ENCODE assay signal across 9 cellular contexts in the genomic region with DNA sequence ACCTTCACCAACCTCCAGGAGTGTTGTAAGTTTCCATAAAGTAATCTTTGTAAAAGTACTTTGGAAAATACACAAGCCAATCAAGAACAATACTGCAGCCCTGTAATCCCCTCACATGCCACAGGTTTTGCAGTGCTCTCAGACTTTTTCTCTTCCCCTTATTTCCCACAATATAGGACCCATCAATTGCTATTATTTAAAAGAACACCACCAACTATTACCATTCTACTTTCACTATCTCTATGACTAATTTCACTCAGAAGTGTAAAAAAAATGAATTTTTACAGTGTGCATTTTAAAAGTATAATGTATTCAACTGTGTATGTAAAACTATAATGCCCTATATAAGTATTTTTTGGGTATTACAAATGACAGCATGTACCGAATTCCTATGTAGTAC. TPM values are rescaled to one million over a fixed set of nuclear protein-coding genes. Genes with fewer than 3 reads are reported as not detected.
A peak's percentile ranks its signal among the peaks of the same experiment; 100 is the strongest.
DNase-seq lines count a peak whose midpoint lies in the region; ATAC-seq, FAIRE-seq and TF ChIP-seq lines count a peak whose summit lies in the region.
"Had no signal": no experiment of that assay in that cellular context is flagged by ENCODE, and none has a peak within 500 bp of the region (broad histone marks: within the 10 kb centered on the region; RNA-seq: fewer than 3 reads in every experiment).

No MANE protein-coding gene starts in this region.

- DNase-seq in activated naive CD4-positive, alpha-beta T cell treated with anti-CD3 and anti-CD28 coated beads, Interleukin-2, amount 50 U/mL, for 72 hours (ENCODE audit: low spot score in 2 of 2) = no peak
- no peak for DNase-seq in SK-N-SH
- no peak for DNase-seq in NCI-H2196 treated with DMSO at 0.1 percent for 48 hours (lab: John Stamatoyannopoulos, UW; ENCODE audit: unreplicated experiment)
- no peak for DNase-seq in GM12892 (ENCODE audit: insufficient read length)
- DNase-seq: activated gamma-delta T cell had no signal

- no peaks in the 10 kb centered on the region for H3K9me2 ChIP-seq in SK-N-SH

- POLR2A ChIA-PET in SK-N-SH (lab: Yijun Ruan, JAX) = interaction anchor here (1.1 kb wide), 1 partner anchor 21 kb away, joined by 5 read pairs; no protein-coding TSS in a partner anchor

- no peak for TF ChIP-seq EP300 in SK-N-SH (IDR thresholded peaks at IDR 0.05; ENCODE audit: borderline replicate concordance in 1 of 2, low read depth in 1 of 2, low read length in 1 of 2)

- TF ChIP-seq RAD21 in SK-N-SH (IDR thresholded peaks at IDR 0.05; ENCODE audit: low read length) = no peak

- H3K36me3 Mint-ChIP-seq in activated naive CD4-positive, alpha-beta T cell treated with anti-CD3 and anti-CD28 coated beads, Interleukin-2, amount 50 U/mL, for 72 hours = peaks cover 40 to 47% of the 10 kb centered on the region in 2 donors

- FAIRE-seq in GM12892 (lab: Jason Lieb, UNC) = no peak

- H3K36me3 ChIP-seq in ACC112 (ENCODE audit: insufficient read depth, low read length) (no peaks in the 10 kb centered on the region), mucosa of rectum (ENCODE audit: control insufficient read depth in 2 of 2, insufficient read depth in 2 of 2, low read length in 2 of 2) (no peaks in the 10 kb centered on the region), SK-N-SH (replicated peaks in 1 of 2; ENCODE audit: control insufficient read depth in 1 of 2, insufficient read depth in 2 of 2, low read length in 1 of 2) (no peaks in the 10 kb centered on the region)

- ATAC-seq in GM18868 (IDR thresholded peaks at IDR 0.05; ENCODE audit: unreplicated experiment) (peak; percentile 15), HG03135 (IDR thresholded peaks at IDR 0.05; ENCODE audit: unreplicated experiment) (no peak)
- ATAC-seq in activated naive CD4-positive, alpha-beta T cell treated with anti-CD3 and anti-CD28 coated beads, Interleukin-2, amount 50 U/mL, for 72 hours = no peak

- no peak overlapping the region for H3K4me2 ChIP-seq in SK-N-SH

- H3K4me3 ChIP-seq in ACC112 (ENCODE audit: low read depth, low read length) (0 out of 2 replicates have a peak overlapping the region, but pooled peaks have one; percentile 74), mucosa of rectum (ENCODE audit: low read length in 2 of 2) (peak overlapping the region; percentile 85 to 86), SK-N-SH (ENCODE audit: low read depth in 2 of 2, low read length in 1 of 2) (peak overlapping the region in 1 of 2 experiments; percentile 90; a peak in 2 of 4 replicates)

- H3K27ac ChIP-seq in ACC112 (ENCODE audit: low read depth, low read length) (no peak overlapping the region), mucosa of rectum (ENCODE audit: low read depth in 2 of 2, low read length in 2 of 2) (peak overlapping the region; percentile 38 to 78), SK-N-SH (ENCODE audit: low read depth in 2 of 2, low read length in 1 of 2) (peak overlapping the region in 1 of 2 experiments; percentile 79; a peak in 1 of 4 replicates)

- H3K79me2 ChIP-seq in ACC112 (ENCODE audit: control insufficient read depth, insufficient read depth, low read length, unreplicated experiment) (no peaks in the 10 kb centered on the region), SK-N-SH (ENCODE audit: insufficient read depth) (no peaks in the 10 kb centered on the region)

- WGBS in SK-N-SH (ENCODE audit: low lambda C conversion rate) = 79% methylated on average over 1 of the region's 1 CpG

- CTCF ChIA-PET in SK-N-SH (lab: Yijun Ruan, JAX) = interaction anchor here (0.7 to 1.3 kb wide), 5 partner anchors 9 to 284 kb away, joined by 3 to 4 read pairs (median 3); no protein-coding TSS in a partner anchor

- H3K4me1 ChIP-seq in ACC112 (ENCODE audit: control insufficient read depth, insufficient read depth, low read length, unreplicated experiment) = peaks cover 10% of the 10 kb centered on the region
- H3K4me1 ChIP-seq in mucosa of rectum (ENCODE audit: control insufficient read depth in 2 of 2, insufficient read depth in 2 of 2, low read length in 2 of 2) = peaks cover 21 to 30% of the 10 kb centered on the region in 2 donors
- H3K4me1 ChIP-seq in SK-N-SH (ENCODE audit: control insufficient read depth in 1 of 2, insufficient read depth in 2 of 2, low read depth in 1 of 2, low read length in 1 of 2) = peaks cover 11 to 20% of the 10 kb centered on the region in 2 experiments; a peak in 2 of 4 replicates

- no peak for TF ChIP-seq POLR2A in GM12892 (IDR thresholded peaks at IDR 0.05; ENCODE audit: low read depth, low read length)

- H3K9ac ChIP-seq in mucosa of rectum (ENCODE audit: low read depth in 1 of 2, low read length in 2 of 2) (peak overlapping the region; percentile 80 to 88), SK-N-SH (no peak overlapping the region)

- H3K9me3 ChIP-seq in mucosa of rectum (ENCODE audit: control insufficient read depth in 2 of 2, low read length in 2 of 2) = no peaks in the 10 kb centered on the region
- H3K9me3 ChIP-seq in SK-N-SH = no peaks in the 10 kb centered on the region

- H4K20me1 ChIP-seq in SK-N-SH (ENCODE audit: insufficient read depth) = no peaks in the 10 kb centered on the region

- H3F3A ChIP-seq in SK-N-SH (replicated peaks; ENCODE audit: insufficient read depth) = peaks cover 8% of the 10 kb centered on the region

- peak overlapping the region; percentile 92 to 96 for H3K27ac Mint-ChIP-seq in activated naive CD4-positive, alpha-beta T cell treated with anti-CD3 and anti-CD28 coated beads, Interleukin-2, amount 50 U/mL, for 72 hours

- H2AFZ ChIP-seq in ACC112 (ENCODE audit: low read length, unreplicated experiment) = no peak overlapping the region
- no peak overlapping the region for H2AFZ ChIP-seq in SK-N-SH (ENCODE audit: low read depth)

- H3K27me3 ChIP-seq in ACC112 (ENCODE audit: insufficient read depth, low read length) (peaks cover 65% of the 10 kb centered on the region), mucosa of rectum (ENCODE audit: control insufficient read depth in 2 of 2, insufficient read depth in 2 of 2, low read length in 2 of 2) (no peaks in the 10 kb centered on the region), SK-N-SH (ENCODE audit: insufficient read depth) (no peaks in the 10 kb centered on the region; the same call in 1 of the 2 replicates)

- H3K9me3 Mint-ChIP-seq in activated naive CD4-positive, alpha-beta T cell treated with anti-CD3 and anti-CD28 coated beads, Interleukin-2, amount 50 U/mL, for 72 hours = peaks cover 14 to 21% of the 10 kb centered on the region in 2 donors

- no peak for TF ChIP-seq CTCF in SK-N-SH (IDR thresholded peaks at IDR 0.05)

TF ChIP-seq in SK-N-SH, 30 proteins besides CTCF, POLR2A, EP300 and RAD21:
- TF ChIP-seq TEAD4 (IDR thresholded peaks at IDR 0.05; ENCODE audit: borderline replicate concordance, insufficient read depth) (no peak), POLR2AphosphoS5 (IDR thresholded peaks at IDR 0.05; ENCODE audit: low read depth, low read length) (no peak), FOXJ3 (CRISPR knock-in tag; IDR thresholded peaks at IDR 0.05) (no peak), GABPA (IDR thresholded peaks at IDR 0.05; ENCODE audit: low read depth) (no peak), MEF2A (IDR thresholded peaks at IDR 0.05; ENCODE audit: borderline replicate concordance, low read depth) (no peak), SMC3 (IDR thresholded peaks at IDR 0.05; ENCODE audit: low read depth, low read length) (no peak), JUND (IDR thresholded peaks at IDR 0.05) (no peak), MXI1 (IDR thresholded peaks at IDR 0.05; ENCODE audit: low read depth, low read length) (no peak), YY1 (IDR thresholded peaks at IDR 0.05; ENCODE audit: low read depth) (no peak)
- TF ChIP-seq, protein P1, sequence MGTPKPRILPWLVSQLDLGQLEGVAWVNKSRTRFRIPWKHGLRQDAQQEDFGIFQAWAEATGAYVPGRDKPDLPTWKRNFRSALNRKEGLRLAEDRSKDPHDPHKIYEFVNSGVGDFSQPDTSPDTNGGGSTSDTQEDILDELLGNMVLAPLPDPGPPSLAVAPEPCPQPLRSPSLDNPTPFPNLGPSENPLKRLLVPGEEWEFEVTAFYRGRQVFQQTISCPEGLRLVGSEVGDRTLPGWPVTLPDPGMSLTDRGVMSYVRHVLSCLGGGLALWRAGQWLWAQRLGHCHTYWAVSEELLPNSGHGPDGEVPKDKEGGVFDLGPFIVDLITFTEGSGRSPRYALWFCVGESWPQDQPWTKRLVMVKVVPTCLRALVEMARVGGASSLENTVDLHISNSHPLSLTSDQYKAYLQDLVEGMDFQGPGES (IDR thresholded peaks at IDR 0.05; ENCODE audit: low read depth, low read length) = no peak

RNA-seq across cellular contexts. Expression of gene ATP8A1, which starts 1.7 kb away (rescaled TPM):
- 10 to 100 TPM; 36.6 to 45.7 TPM for total RNA-seq in activated naive CD4-positive, alpha-beta T cell treated with anti-CD3 and anti-CD28 coated beads, Interleukin-2, amount 50 U/mL, for 72 hours
- 0.38 and 0.78 TPM in 2 replicates for polyA plus RNA-seq in SK-N-SH (2012; rRNA removed)
- 0.63 and 0.93 TPM in 2 replicates for polyA plus RNA-seq in SK-N-SH (2012; cell fraction: cytosol; rRNA removed)
- 0.75 and 1.7 TPM in 2 replicates for polyA plus RNA-seq in SK-N-SH (2012; cell fraction: nucleus; rRNA removed)
- polyA plus RNA-seq in GM12892 (2012; ENCODE audit: missing spikeins) = 53.0 TPM
